ENCODE assay signal across 7 cellular contexts in the genomic region with DNA sequence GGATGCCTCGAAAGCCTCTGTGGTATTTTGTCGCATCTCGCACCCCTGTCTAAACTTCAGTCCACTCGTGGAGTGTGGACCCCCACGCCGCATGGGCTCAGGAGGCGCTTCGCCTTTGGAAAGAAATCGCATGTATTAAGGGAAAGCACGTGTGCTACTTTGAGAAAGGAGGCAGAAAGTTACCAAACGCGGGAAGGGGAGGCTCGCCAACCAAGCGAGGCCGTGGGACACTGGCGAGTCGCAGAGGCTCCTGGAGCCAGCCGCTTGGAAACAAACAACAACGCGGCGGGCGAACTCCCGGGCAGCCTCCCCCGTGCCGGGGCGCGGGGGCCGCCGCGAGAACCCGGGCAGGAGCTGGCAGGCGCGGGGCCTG. TPM values are rescaled to one million over a fixed set of nuclear protein-coding genes. Genes with fewer than 3 reads are reported as not detected.
DNase-seq lines count a peak whose midpoint lies in the region; ATAC-seq and TF ChIP-seq lines count a peak whose summit lies in the region.

No MANE protein-coding gene starts in this region.

- H3K4me1 ChIP-seq in HEK293 (ENCODE audit: control insufficient read depth, insufficient read depth, low read length) (no peaks in the 10 kb centered on the region; the same call in 1 of the 2 replicates), left ventricle myocardium inferior (peaks cover 34% of the 10 kb centered on the region)

- no peak overlapping the region for H3K27ac Mint-ChIP-seq in activated CD4-positive, alpha-beta memory T cell treated with anti-CD3 and anti-CD28 coated beads, Interleukin-2, amount 10 ng/mL, durations not matched to agents 7 days and 5 days

- H3K9me3 ChIP-seq in HEK293 (ENCODE audit: control insufficient read depth, insufficient read depth, low read depth, low read length) (no peaks in the 10 kb centered on the region), left ventricle myocardium inferior (replicated peaks) (peaks cover 27% of the 10 kb centered on the region)

- TF ChIP-seq CTCF in HEK293 (tag by site-specific recombination; IDR thresholded peaks at IDR 0.05) (no peak), left ventricle myocardium inferior (IDR thresholded peaks at IDR 0.05; ENCODE audit: borderline replicate concordance) (no peak)

- POLR2A ChIA-PET in HEK293 (lab: Yijun Ruan, JAX), result interaction anchor here (0.6 to 0.9 kb wide), 2 partner anchors 309 to 541 kb away, joined by 3 to 4 read pairs; partner anchors contain the start of gene SH3BP4
- POLR2A ChIA-PET in activated CD4-positive, alpha-beta memory T cell treated with anti-CD3 and anti-CD28 coated beads, Interleukin-2, amount 10 ng/mL, durations not matched to agents 7 days and 5 days (lab: Charles Lee), result no interaction called here

- no peaks in the 10 kb centered on the region for H3K27me3 ChIP-seq in left ventricle myocardium inferior (ENCODE audit: low read depth)

- peak overlapping the region; percentile 35 for H3K4me3 ChIP-seq in HEK293 (ENCODE audit: low read depth, low read length)
- H3K4me3 ChIP-seq in left ventricle myocardium inferior, result peak overlapping the region; percentile 79

- ATAC-seq in sciatic nerve (peak; percentile 52), HG02610 (IDR thresholded peaks at IDR 0.05; ENCODE audit: unreplicated experiment) (no peak)

- peak overlapping the region; percentile 68 for H3K4me3 Mint-ChIP-seq in activated CD4-positive, alpha-beta memory T cell treated with anti-CD3 and anti-CD28 coated beads, Interleukin-2, amount 10 ng/mL, durations not matched to agents 7 days and 5 days

- H3K9me3 Mint-ChIP-seq in activated CD4-positive, alpha-beta memory T cell treated with anti-CD3 and anti-CD28 coated beads, Interleukin-2, amount 10 ng/mL, durations not matched to agents 7 days and 5 days, result no peaks in the 10 kb centered on the region

- peaks cover 55% of the 10 kb centered on the region for H3K27me3 Mint-ChIP-seq in activated CD4-positive, alpha-beta memory T cell treated with anti-CD3 and anti-CD28 coated beads, Interleukin-2, amount 10 ng/mL, durations not matched to agents 7 days and 5 days

- no peaks in the 10 kb centered on the region for H3K36me3 ChIP-seq in HEK293 (ENCODE audit: control insufficient read depth in 2 of 2, insufficient read depth in 1 of 2, low read length in 2 of 2)
- H3K36me3 ChIP-seq in left ventricle myocardium inferior, result no peaks in the 10 kb centered on the region

- peaks cover 6% of the 10 kb centered on the region for H3K4me1 Mint-ChIP-seq in activated CD4-positive, alpha-beta memory T cell treated with anti-CD3 and anti-CD28 coated beads, Interleukin-2, amount 10 ng/mL, durations not matched to agents 7 days and 5 days

- intact Hi-C loops in left ventricle myocardium inferior (cut with micrococcal nuclease), result no loop called here
- intact Hi-C loops in sciatic nerve (cut with DNase I), result no loop called here

- CTCF ChIA-PET in HEK293 (lab: Yijun Ruan, JAX), result no interaction called here
- CTCF ChIA-PET in activated CD4-positive, alpha-beta memory T cell treated with anti-CD3 and anti-CD28 coated beads, Interleukin-2, amount 10 ng/mL, durations not matched to agents 7 days and 5 days (lab: Charles Lee), result no interaction called here

- no peak for DNase-seq in activated CD4-positive, alpha-beta memory T cell treated with anti-CD3 and anti-CD28 coated beads, Interleukin-2, amount 10 ng/mL, durations not matched to agents 7 days and 5 days
- DNase-seq in left ventricle myocardium inferior, result no peak
- no peak for DNase-seq in sciatic nerve (ENCODE audit: low spot score)
- no peak for DNase-seq in MV-4-11 (lab: John Stamatoyannopoulos, UW)
- DNase-seq in HK-2 (ENCODE audit: unreplicated experiment), result no peak

- H3K27ac ChIP-seq in HEK293 (ENCODE audit: extremely low read depth, low read depth, low read length), result no peak overlapping the region; the same call in 1 of the 2 replicates
- H3K27ac ChIP-seq in left ventricle myocardium inferior (replicated peaks), result peak overlapping the region; percentile 85

- no peaks in the 10 kb centered on the region for H3K36me3 Mint-ChIP-seq in activated CD4-positive, alpha-beta memory T cell treated with anti-CD3 and anti-CD28 coated beads, Interleukin-2, amount 10 ng/mL, durations not matched to agents 7 days and 5 days (ENCODE audit: low read depth)

TF ChIP-seq in HEK293, 187 proteins besides CTCF, POLR2A, EP300 and RAD21:
- TF ChIP-seq ZNF335 (tag by site-specific recombination; conservative IDR thresholded peaks at IDR 0.05), result peak; percentile 70
- peak; percentile 30; the same call in 1 of the 2 replicates for TF ChIP-seq ZSCAN30 (tag by site-specific recombination; IDR thresholded peaks at IDR 0.05)
- TF ChIP-seq ZBTB8A (tag by site-specific recombination; IDR thresholded peaks at IDR 0.05), result peak; percentile 12; the same call in 1 of the 2 replicates
- no peak for TF ChIP-seq KLF10 (tag by site-specific recombination; IDR thresholded peaks at IDR 0.05)

RNA-seq across cellular contexts. Expression of gene AGAP1, which starts 0.5 kb away (rescaled TPM):
- 1 to 10 TPM; 1.1 to 1.2 TPM for total RNA-seq in activated CD4-positive, alpha-beta memory T cell treated with anti-CD3 and anti-CD28 coated beads, Interleukin-2, amount 10 ng/mL, durations not matched to agents 7 days and 5 days
- total RNA-seq in left ventricle myocardium inferior, result 18.1 TPM
- total RNA-seq in sciatic nerve, result 62.9 TPM
